8 cellular contexts compared by ENCODE assay signal in genomic region chr22:31089101-31090100, GRCh38. TPM values are rescaled to one million over a fixed set of nuclear protein-coding genes. Genes with fewer than 3 reads are reported as not detected.
A peak's percentile ranks its signal among the peaks of the same experiment; 100 is the strongest.
DNase-seq lines count a peak whose midpoint lies in the region; ATAC-seq and TF ChIP-seq lines count a peak whose summit lies in the region.

No MANE protein-coding gene starts in this region.

- peaks cover 47% of the 10 kb centered on the region; the same call in 1 of the 2 replicates for H3K36me3 ChIP-seq in Loucy (ENCODE audit: insufficient read depth, low read length)
- peaks cover 0 to 58% of the 10 kb centered on the region in 2 donors for H3K36me3 ChIP-seq in adrenal gland (replicated peaks in 1 of 2)

- no peaks in the 10 kb centered on the region for H4K20me1 ChIP-seq in Loucy (ENCODE audit: insufficient read depth, low read length, poor library complexity, severe bottlenecking)

- TF ChIP-seq POLR2A in adrenal gland (IDR thresholded peaks at IDR 0.05): no peak

- H3K27ac ChIP-seq in adrenal gland: peak overlapping the region in 1 of 5 donors; percentile 37

- no peaks in the 10 kb centered on the region for H3K9me3 ChIP-seq in Loucy (ENCODE audit: insufficient read depth, low read depth, low read length)
- H3K9me3 ChIP-seq in adrenal gland (replicated peaks in 1 of 3): no peaks in the 10 kb centered on the region

- H3K27me3 ChIP-seq in Loucy (ENCODE audit: insufficient read depth, low read length, poor library complexity, severe bottlenecking): no peaks in the 10 kb centered on the region
- H3K27me3 ChIP-seq in adrenal gland: no peaks in the 10 kb centered on the region

- H3F3A ChIP-seq in Loucy (ENCODE audit: low read depth): no peaks in the 10 kb centered on the region

- peak; percentile 16 for DNase-seq in NCI-H748 (lab: John Stamatoyannopoulos, UW; ENCODE audit: unreplicated experiment)
- DNase-seq in NCI-H748 treated with DMSO at 0.1 percent for 48 hours (lab: John Stamatoyannopoulos, UW): no peak
- DNase-seq in adrenal gland: peak; percentile 51 to 74 (median 61)
- DNase-seq in hepatic stellate cell (ENCODE audit: low spot score): peak; percentile 75
- peak in 4 of 6 experiments; percentile 12 to 23 (median 20) for DNase-seq in stimulated activated naive CD4-positive, alpha-beta T cell (lab: John Stamatoyannopoulos, UW)
- DNase-seq in NCI-H226: no peak

- intact Hi-C loops in adrenal gland (cut with DNase I): loop anchor here (5.0 kb wide), 4 partner anchors 58 to 143 kb away; partner anchors contain the start of genes MORC2 (in 1 of the 2) and TUG1 (in 1 of the 2)

- no peak for ATAC-seq in HG03097 (IDR thresholded peaks at IDR 0.05; ENCODE audit: low FRiP score, unreplicated experiment)

- peaks cover 6% of the 10 kb centered on the region for H3K4me1 ChIP-seq in Loucy (ENCODE audit: insufficient read depth, low read length, poor library complexity, severe bottlenecking)
- H3K4me1 ChIP-seq in adrenal gland (replicated peaks in 1 of 2): peaks cover 0 to 10% of the 10 kb centered on the region in 2 donors

- peaks cover 17% of the 10 kb centered on the region for H3K79me2 ChIP-seq in Loucy (ENCODE audit: insufficient read depth, low read length)

- WGBS in adrenal gland, 4 donors: 50 to 71% (median 67%) methylated on average over 3 to 11 of the region's 11 CpGs

- no peak overlapping the region for H2AFZ ChIP-seq in Loucy (ENCODE audit: low read length)

- H3K4me3 ChIP-seq in Loucy (ENCODE audit: low read length, poor library complexity, severe bottlenecking) (no peak overlapping the region), adrenal gland (no peak overlapping the region)

- H3K9ac ChIP-seq in Loucy (ENCODE audit: low read depth, low read length, poor library complexity, severe bottlenecking): no peak overlapping the region

- no peaks in the 10 kb centered on the region for H3K9me2 ChIP-seq in Loucy (replicated peaks; ENCODE audit: low read depth, low read length)

- H3K4me2 ChIP-seq in Loucy (ENCODE audit: low read depth, low read length, poor library complexity, severe bottlenecking): no peak overlapping the region

- peak; percentile 77 for TF ChIP-seq CTCF in Loucy (conservative IDR thresholded peaks at IDR 0.05; ENCODE audit: low read length)
- TF ChIP-seq CTCF in adrenal gland (IDR thresholded peaks at IDR 0.05): peak; percentile 71 to 87 (median 82)

RNA-seq across cellular contexts. Expression of gene SMTN, which starts 8.3 kb away (rescaled TPM):
- total RNA-seq in adrenal gland: 100 to 1,000 TPM in 4 of 8 donors, 10 to 100 TPM in 4; 22.7 to 115 (median 101) TPM
- polyA plus RNA-seq in adrenal gland: 100 to 1,000 TPM in 1 of 3 donors, 10 to 100 TPM in 1, 1 to 10 TPM in 1; 4.6 to 155 (median 58.6) TPM

RNA-seq across cellular contexts. Expression of gene SELENOM, which starts 18.0 kb away (rescaled TPM):
- 100 to 1,000 TPM in 6 of 8 donors, 10 to 100 TPM in 2; 73.4 to 546 (median 161) TPM for total RNA-seq in adrenal gland
- polyA plus RNA-seq in adrenal gland: 100 to 1,000 TPM in 2 of 3 donors, 10 to 100 TPM in 1; 22.9 to 208 (median 134) TPM

RNA-seq across cellular contexts. Expression of gene INPP5J, which starts 33.4 kb away (rescaled TPM):
- total RNA-seq in adrenal gland: 1 to 10 TPM in 7 of 8 donors, under 1 TPM in 1; 0.48 to 8.1 (median 2.5) TPM
- 1 to 10 TPM in 2 of 3 donors, under 1 TPM in 1; 0.48 to 5.8 (median 2.1) TPM for polyA plus RNA-seq in adrenal gland

RNA-seq across cellular contexts. Expression of gene PLA2G3, which starts 50.9 kb away (rescaled TPM):
- total RNA-seq in adrenal gland: not detected
- polyA plus RNA-seq in adrenal gland: under 1 TPM in 1 of 3 donors, not detected in 2; 0.09 TPM

Comparison
In these comparisons a context has a peak if more than half of its experiments do, and no peak if none do; other contexts are left out.
1. DNase-seq: peak in NCI-H748 (single experiment), adrenal gland (7 of 7), hepatic stellate cell (single experiment) and stimulated activated naive CD4-positive, alpha-beta T cell (4 of 6); none in NCI-H748 treated with DMSO at 0.1 percent for 48 hours (single experiment) and NCI-H226 (single experiment).